ENCODE assay signal across 24 cellular contexts in the genomic region with DNA sequence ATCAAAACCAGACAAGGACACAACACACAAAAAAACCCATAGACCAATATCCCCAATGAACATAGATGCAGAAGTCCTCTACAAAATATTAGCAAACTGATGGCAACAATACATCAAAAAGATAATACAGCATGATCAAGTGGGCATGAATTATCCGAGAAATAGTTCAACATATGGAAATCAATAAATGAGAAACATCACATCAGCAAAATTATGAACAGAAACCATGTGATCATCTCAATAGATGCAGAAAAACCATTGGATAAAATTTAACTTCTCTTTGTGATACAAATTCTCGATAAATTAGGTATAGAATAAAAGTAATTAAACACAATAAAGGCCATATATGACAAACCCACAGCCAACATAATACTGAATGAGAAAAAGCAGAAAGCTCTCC.
DNase-seq lines count a peak whose midpoint lies in the region; ATAC-seq, FAIRE-seq and TF ChIP-seq lines count a peak whose summit lies in the region.
"Had no signal": no experiment of that assay in that cellular context is flagged by ENCODE, and none has a peak within 500 bp of the region (broad histone marks: within the 10 kb centered on the region; RNA-seq: fewer than 3 reads in every experiment).

No MANE protein-coding gene starts in this region.

- intact Hi-C loops in PC-9 (cut with micrococcal nuclease; ENCODE audit: unreplicated experiment), result no loop called here
- intact Hi-C loops in K562 (cut with micrococcal nuclease), result no loop called here

- no peaks in the 10 kb centered on the region for H3K27me3 Mint-ChIP-seq in progenitor cell of endocrine pancreas
- H3K27me3 Mint-ChIP-seq: CD4-positive, alpha-beta T cell had no signal

- H3K27ac Mint-ChIP-seq in progenitor cell of endocrine pancreas, result no peak overlapping the region
- H3K27ac Mint-ChIP-seq: B cell; CD4-positive, alpha-beta T cell; CD8-positive, alpha-beta T cell had no signal

- POLR2A ChIA-PET in A549 (lab: Yijun Ruan, JAX) (no interaction called here), PC-9 (lab: Charles Lee; ENCODE audit: unreplicated experiment) (no interaction called here), K562 (lab: Yijun Ruan, JAX) (no interaction called here)

- ATAC-seq in A549 (no peak), K562 (no peak)
- ATAC-seq: CD8-positive, alpha-beta T cell had no signal

- FAIRE-seq in A549 (lab: Jason Lieb, UNC) (peak; percentile 32), H54 (lab: Jason Lieb, UNC) (peak; percentile 65), K562 (lab: Jason Lieb, UNC) (no peak)
- FAIRE-seq: GM12891 had no signal

- H3K4me1 Mint-ChIP-seq in progenitor cell of endocrine pancreas (ENCODE audit: low read depth), result peaks cover 3% of the 10 kb centered on the region
- H3K4me1 Mint-ChIP-seq: B cell had no signal

- peaks cover 13% of the 10 kb centered on the region; the same call in 1 of the 3 replicates for H3K9me3 ChIP-seq in A549
- peaks cover 22% of the 10 kb centered on the region for H3K9me3 ChIP-seq in PC-9 (ENCODE audit: insufficient read depth, low read depth)
- no peaks in the 10 kb centered on the region for H3K9me3 ChIP-seq in K562 (replicated peaks; ENCODE audit: control insufficient read depth, insufficient read depth, low read depth, low read length)

- DNase-seq in A549 (ENCODE audit: low read depth in 1 of 2, low spot score in 1 of 2) (no peak), H54 (ENCODE audit: insufficient read length, low spot score) (no peak), PC-9 (no peak), K562 (ENCODE audit: extremely low read depth in 1 of 4, low spot score in 3 of 4) (no peak), hippocampal formation (lab: John Stamatoyannopoulos, UW) (no peak), progenitor cell of endocrine pancreas (ENCODE audit: low spot score, unreplicated experiment) (no peak)
- DNase-seq in activated CD4-positive, alpha-beta T cell treated with anti-CD3 and anti-CD28 coated beads for 48 hours, result no peak
- DNase-seq: 8988T; AML-193; Caco-2; Calu3; CD4-positive, alpha-beta T cell; CD8-positive, alpha-beta T cell; DMS 273 treated with DMSO at 0.1 percent for 48 hours; DMS153; DMS53; DMS79; DND-41; EL; GDM1 had no signal

- H4K20me1 ChIP-seq in PC-9 (ENCODE audit: insufficient read depth), result no peaks in the 10 kb centered on the region
- H4K20me1 ChIP-seq in K562 (replicated peaks; ENCODE audit: control insufficient read depth, insufficient read depth, low read length), result no peaks in the 10 kb centered on the region
- H4K20me1 ChIP-seq: BLaER1 treated with 17β-estradiol and CSF1 and Interleukin-3, amounts not matched to agents 10 nM and 100 nM had no signal

- H3K9me2 ChIP-seq in PC-9 (ENCODE audit: insufficient read depth), result 0 out of 2 replicates have a peak, but pooled peaks cover 10% of the 10 kb centered on the region

- CTCF ChIA-PET in A549 (lab: Yijun Ruan, JAX) (interaction anchor here (0.7 to 1.6 kb wide), 2 partner anchors 11 to 77 kb away, joined by 3 to 6 read pairs; no protein-coding TSS in a partner anchor), PC-9 (lab: Charles Lee) (no interaction called here), K562 (lab: Yijun Ruan, JAX; ENCODE audit: low intra/inter-chr PET ratio) (no interaction called here)

- H3F3A ChIP-seq in PC-9 (ENCODE audit: insufficient read depth, low read depth), result no peaks in the 10 kb centered on the region

- H3K4me2 ChIP-seq in A549, result no peak overlapping the region
- H3K4me2 ChIP-seq in PC-9, result no peak overlapping the region
- H3K4me2 ChIP-seq in K562 (ENCODE audit: insufficient read depth, low read length), result no peak overlapping the region
- H3K4me2 ChIP-seq: BLaER1 treated with 17β-estradiol and CSF1 and Interleukin-3, amounts not matched to agents 10 nM and 100 nM had no signal

- H3K27ac ChIP-seq in A549 (no peak overlapping the region), PC-9 (no peak overlapping the region), K562 (ENCODE audit: extremely low read depth, low read depth, low read length) (no peak overlapping the region)
- H3K27ac ChIP-seq: BLaER1 treated with 17β-estradiol and CSF1 and Interleukin-3, amounts not matched to agents 10 nM and 100 nM; C4-2B had no signal

- no peak for TF ChIP-seq RAD21 in A549 (conservative IDR thresholded peaks at IDR 0.05 in 1 of 2, IDR thresholded peaks at IDR 0.05 in 1 of 2)
- TF ChIP-seq RAD21 in K562 (CRISPR knock-in tag; conservative IDR thresholded peaks at IDR 0.05 in 1 of 2, IDR thresholded peaks at IDR 0.05 in 1 of 2), result no peak

- no peaks in the 10 kb centered on the region for H3K79me2 ChIP-seq in PC-9 (ENCODE audit: low read depth)
- no peaks in the 10 kb centered on the region for H3K79me2 ChIP-seq in K562 (ENCODE audit: control insufficient read depth, insufficient read depth, low read length)

- no peaks in the 10 kb centered on the region for H3K27me3 ChIP-seq in PC-9 (ENCODE audit: insufficient read depth, low read depth)
- no peaks in the 10 kb centered on the region for H3K27me3 ChIP-seq in K562 (ENCODE audit: control insufficient read depth in 2 of 2, insufficient read depth in 2 of 2, low read length in 2 of 2)
- H3K27me3 ChIP-seq: BLaER1 treated with 17β-estradiol and CSF1 and Interleukin-3, amounts not matched to agents 10 nM and 100 nM had no signal

- 44% methylated on average over 2 of the region's 2 CpGs for WGBS in A549 (ENCODE audit: missing lambda C conversion rate)
- 2% methylated on average over 2 of the region's 2 CpGs for WGBS in K562 (ENCODE audit: insufficient coverage, low coverage, missing lambda C conversion rate)

- H3K9me1 ChIP-seq in K562 (ENCODE audit: control insufficient read depth, insufficient read depth, low read length), result no peaks in the 10 kb centered on the region

- TF ChIP-seq CTCF in A549 (IDR thresholded peaks at IDR 0.05), result no peak
- no peak for TF ChIP-seq CTCF in PC-9 (conservative IDR thresholded peaks at IDR 0.05)
- no peak for TF ChIP-seq CTCF in K562 (IDR thresholded peaks at IDR 0.05 in 2 of 3, conservative IDR thresholded peaks at IDR 0.05 in 1 of 3; ENCODE audit: insufficient read depth in 2 of 3, low read depth in 1 of 3, low read length in 3 of 3)
- no peak for TF ChIP-seq CTCF in progenitor cell of endocrine pancreas (IDR thresholded peaks at IDR 0.05; ENCODE audit: unreplicated experiment)

- H3K36me3 Mint-ChIP-seq in progenitor cell of endocrine pancreas (ENCODE audit: insufficient read depth), result peaks cover 3% of the 10 kb centered on the region

- no peak overlapping the region for H3K4me3 Mint-ChIP-seq in progenitor cell of endocrine pancreas (ENCODE audit: low read depth)
- H3K4me3 Mint-ChIP-seq: B cell; CD4-positive, alpha-beta T cell; CD8-positive, alpha-beta T cell had no signal

- TF ChIP-seq EP300 in A549 (IDR thresholded peaks at IDR 0.05), result no peak
- TF ChIP-seq EP300 in K562 (IDR thresholded peaks at IDR 0.05; ENCODE audit: low read length), result no peak

- BruUV-seq in PC-9 (replicated peaks; lab: Mats Ljungman, UMichigan), result no TSS peak
- BruUV-seq in K562 (replicated peaks; lab: Mats Ljungman, UMichigan), result no TSS peak

- no peak overlapping the region for H3K9ac ChIP-seq in K562 (ENCODE audit: insufficient read depth in 1 of 2, low read depth in 2 of 2, low read length in 2 of 2)
- H3K9ac ChIP-seq: BLaER1 treated with 17β-estradiol and CSF1 and Interleukin-3, amounts not matched to agents 10 nM and 100 nM had no signal

- H3K9me3 Mint-ChIP-seq in progenitor cell of endocrine pancreas (ENCODE audit: low read depth), result peaks cover 33% of the 10 kb centered on the region

- no peaks in the 10 kb centered on the region; the same call in 1 of the 2 replicates for H3K36me3 ChIP-seq in PC-9 (ENCODE audit: low read depth)
- H3K36me3 ChIP-seq in K562 (ENCODE audit: control insufficient read depth, insufficient read depth, low read length), result no peaks in the 10 kb centered on the region
- H3K36me3 ChIP-seq: BLaER1 treated with 17β-estradiol and CSF1 and Interleukin-3, amounts not matched to agents 10 nM and 100 nM had no signal

- in situ Hi-C loops in K562 (cut with MboI), result no loop called here

- no peaks in the 10 kb centered on the region for H3K4me1 ChIP-seq in A549
- no peaks in the 10 kb centered on the region for H3K4me1 ChIP-seq in PC-9 (replicated peaks; ENCODE audit: insufficient read depth)
- H3K4me1 ChIP-seq in K562 (replicated peaks in 1 of 2; ENCODE audit: control insufficient read depth in 2 of 2, insufficient read depth in 2 of 2, low read length in 2 of 2), result no peaks in the 10 kb centered on the region
- H3K4me1 ChIP-seq: BLaER1 treated with 17β-estradiol and CSF1 and Interleukin-3, amounts not matched to agents 10 nM and 100 nM; Caco-2 had no signal

- H3K4me3 ChIP-seq in A549 (no peak overlapping the region), PC-9 (no peak overlapping the region), K562 (no peak overlapping the region)
- H3K4me3 ChIP-seq: BLaER1 treated with 17β-estradiol and CSF1 and Interleukin-3, amounts not matched to agents 10 nM and 100 nM had no signal

- TF ChIP-seq POLR2A in A549 (IDR thresholded peaks at IDR 0.05; ENCODE audit: low read length), result no peak
- no peak for TF ChIP-seq POLR2A in H54 (IDR thresholded peaks at IDR 0.05; ENCODE audit: low read depth, low read length)
- TF ChIP-seq POLR2A in K562 (conservative IDR thresholded peaks at IDR 0.05), result no peak

- peak overlapping the region; percentile 42; the same call in 1 of the 2 replicates for H2AFZ ChIP-seq in PC-9
- no peak overlapping the region for H2AFZ ChIP-seq in K562 (ENCODE audit: low read depth, low read length)

TF ChIP-seq in A549, 52 proteins besides CTCF, POLR2A, EP300 and RAD21:
- TF ChIP-seq SMC3 (IDR thresholded peaks at IDR 0.05) (no peak), MAFK (IDR thresholded peaks at IDR 0.05; ENCODE audit: partially characterized antibody) (peak; percentile 62)

TF ChIP-seq in K562, 482 proteins besides CTCF, POLR2A, EP300 and RAD21 (continues in another document):
- TF ChIP-seq ZKSCAN8 (CRISPR knock-in tag; IDR thresholded peaks at IDR 0.05) (no peak), SMAD3 (CRISPR knock-in tag; conservative IDR thresholded peaks at IDR 0.05) (no peak), MIER1 (IDR thresholded peaks at IDR 0.05; ENCODE audit: low read depth) (no peak), SRF (CRISPR knock-in tag; IDR thresholded peaks at IDR 0.05) (no peak), ARNT (IDR thresholded peaks at IDR 0.05) (no peak), TARDBP (IDR thresholded peaks at IDR 0.05) (no peak), C11orf30 (IDR thresholded peaks at IDR 0.05; ENCODE audit: low read depth) (peak; percentile 78), ZNF316 (IDR thresholded peaks at IDR 0.05) (peak; percentile 85), TAF7 (tag; IDR thresholded peaks at IDR 0.05) (no peak), MAFG (tag; conservative IDR thresholded peaks at IDR 0.05) (peak; percentile 54; the same call in 1 of the 2 replicates)
- TF ChIP-seq, protein P1, sequence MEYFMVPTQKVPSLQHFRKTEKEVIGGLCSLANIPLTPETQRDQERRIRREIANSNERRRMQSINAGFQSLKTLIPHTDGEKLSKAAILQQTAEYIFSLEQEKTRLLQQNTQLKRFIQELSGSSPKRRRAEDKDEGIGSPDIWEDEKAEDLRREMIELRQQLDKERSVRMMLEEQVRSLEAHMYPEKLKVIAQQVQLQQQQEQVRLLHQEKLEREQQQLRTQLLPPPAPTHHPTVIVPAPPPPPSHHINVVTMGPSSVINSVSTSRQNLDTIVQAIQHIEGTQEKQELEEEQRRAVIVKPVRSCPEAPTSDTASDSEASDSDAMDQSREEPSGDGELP (CRISPR knock-in tag; IDR thresholded peaks at IDR 0.05; ENCODE audit: borderline replicate concordance), result no peak

Comparison
In these comparisons a context has a peak if more than half of its experiments do, and no peak if none do; other contexts are left out.
1. Of the 35 proteins assayed by ChIP-seq in both K562 and A549: peak only in K562: none; only in A549: MAFK; in both: none; in neither: 34.